ENCODE assay signal across 8 cellular contexts in genomic region chr14:94026173-94026885, GRCh38. TPM values are rescaled to one million over a fixed set of nuclear protein-coding genes. Genes with fewer than 3 reads are reported as not detected.
DNase-seq lines count a peak whose midpoint lies in the region; ATAC-seq and TF ChIP-seq lines count a peak whose summit lies in the region.

TSS of gene OTUB2 (plus strand) at chr14:94026340. CDS start at chr14:94026538, 198 bp downstream.

- H3K4me2 ChIP-seq in DOHH2 (ENCODE audit: low read length) (peak within 1 kb of the TSS; percentile 60), Loucy (ENCODE audit: low read depth, low read length, poor library complexity, severe bottlenecking) (peak within 1 kb of the TSS; percentile 32)

- H3K36me3 ChIP-seq in DOHH2 (ENCODE audit: control insufficient read depth, low read length) = no peaks in the 10 kb centered on the region
- no peaks in the 10 kb centered on the region for H3K36me3 ChIP-seq in H7 (replicated peaks; ENCODE audit: control insufficient read depth, insufficient read depth, low read length)
- H3K36me3 ChIP-seq in Loucy (ENCODE audit: insufficient read depth, low read length) = no peaks in the 10 kb centered on the region
- H3K36me3 ChIP-seq in RWPE2 (ENCODE audit: low read depth) = no peaks in the 10 kb centered on the region

- H4K20me1 ChIP-seq in DOHH2 (ENCODE audit: control insufficient read depth, insufficient read depth, low read depth, low read length) (no peaks in the 10 kb centered on the region), Loucy (ENCODE audit: insufficient read depth, low read length, poor library complexity, severe bottlenecking) (no peaks in the 10 kb centered on the region)

- H3K27ac ChIP-seq in DOHH2 (ENCODE audit: low read depth, low read length) = no peak within 1 kb of the TSS
- no peak within 1 kb of the TSS for H3K27ac ChIP-seq in RWPE2 (ENCODE audit: poor library complexity, severe bottlenecking)

- H3F3A ChIP-seq in DOHH2 (ENCODE audit: control insufficient read depth, insufficient read depth) = no peaks in the 10 kb centered on the region
- no peaks in the 10 kb centered on the region for H3F3A ChIP-seq in Loucy (ENCODE audit: low read depth)

- H3K79me2 ChIP-seq in DOHH2 (ENCODE audit: control insufficient read depth, low read length) (no peaks in the 10 kb centered on the region), Loucy (ENCODE audit: insufficient read depth, low read length) (no peaks in the 10 kb centered on the region)

- H3K9me2 ChIP-seq in DOHH2 (replicated peaks; ENCODE audit: control insufficient read depth, low read length) = no peaks in the 10 kb centered on the region
- no peaks in the 10 kb centered on the region for H3K9me2 ChIP-seq in Loucy (replicated peaks; ENCODE audit: low read depth, low read length)

- H3K4me1 Mint-ChIP-seq in nephron = peaks cover 5% of the 10 kb centered on the region

- H3K4me1 ChIP-seq in DOHH2 (ENCODE audit: control insufficient read depth, low read length) (peaks cover 8% of the 10 kb centered on the region; the same call in 1 of the 2 replicates), Loucy (ENCODE audit: insufficient read depth, low read length, poor library complexity, severe bottlenecking) (no peaks in the 10 kb centered on the region), RWPE2 (ENCODE audit: insufficient read depth, poor library complexity, severe bottlenecking) (peaks cover 20% of the 10 kb centered on the region)

- H3K4me3 ChIP-seq in DOHH2 (ENCODE audit: low read length) (peak within 1 kb of the TSS; percentile 51), H7 (ENCODE audit: insufficient read depth, low read depth, low read length) (peak within 1 kb of the TSS; percentile 54), Loucy (ENCODE audit: low read length, poor library complexity, severe bottlenecking) (peak within 1 kb of the TSS; percentile 54), RWPE2 (ENCODE audit: severe bottlenecking) (peak within 1 kb of the TSS; percentile 33)

- H3K9ac ChIP-seq in Loucy (ENCODE audit: low read depth, low read length, poor library complexity, severe bottlenecking) = no peak within 1 kb of the TSS

- peak; percentile 96 for ATAC-seq in RWPE2 (ENCODE audit: low read depth)

- no peaks in the 10 kb centered on the region for H3K9me3 Mint-ChIP-seq in nephron

- H3K9me3 ChIP-seq in DOHH2 (ENCODE audit: control insufficient read depth, insufficient read depth, low read length) (no peaks in the 10 kb centered on the region), Loucy (ENCODE audit: insufficient read depth, low read depth, low read length) (no peaks in the 10 kb centered on the region), RWPE2 (ENCODE audit: severe bottlenecking) (no peaks in the 10 kb centered on the region)

- peak within 1 kb of the TSS in 2 of 3 experiments; percentile 19 to 86 for H3K27ac Mint-ChIP-seq in nephron

- peak within 1 kb of the TSS; percentile 84 to 90 (median 85) for H3K4me3 Mint-ChIP-seq in nephron

- H3K36me3 Mint-ChIP-seq in nephron (ENCODE audit: low read depth) = no peaks in the 10 kb centered on the region

- H3K27me3 Mint-ChIP-seq in nephron (ENCODE audit: low read depth) = peaks cover 3% of the 10 kb centered on the region

- peak; percentile 99 for DNase-seq in H7
- DNase-seq in RWPE2 (ENCODE audit: low spot score) = peak; percentile 98
- DNase-seq in activated effector memory CD4-positive, alpha-beta T cell treated with Interleukin-2 at 50 U/mL for 16 hours = peak; percentile 95
- peak; percentile 97 for DNase-seq in fibroblast of the conjunctiva (ENCODE audit: low read depth)
- peak; percentile 94 for DNase-seq in stimulated activated naive CD4-positive, alpha-beta T cell treated with Interleukin-2 at 50 U/mL for 16 hours (lab: John Stamatoyannopoulos, UW)

- peak within 1 kb of the TSS; percentile 70 for H2AFZ ChIP-seq in Loucy (ENCODE audit: low read length)

- TF ChIP-seq CTCF in DOHH2 (IDR thresholded peaks at IDR 0.05; ENCODE audit: low read depth, low read length, poor library complexity, severe bottlenecking) = no peak
- no peak for TF ChIP-seq CTCF in Loucy (conservative IDR thresholded peaks at IDR 0.05; ENCODE audit: low read length)
- no peak for TF ChIP-seq CTCF in RWPE2 (IDR thresholded peaks at IDR 0.05; ENCODE audit: poor library complexity, severe bottlenecking)
- no peak for TF ChIP-seq CTCF in nephron (IDR thresholded peaks at IDR 0.05; ENCODE audit: unreplicated experiment in 3 of 3)

- H3K27me3 ChIP-seq in DOHH2 (ENCODE audit: control insufficient read depth, low read length) (peaks cover 14% of the 10 kb centered on the region), H7 (ENCODE audit: control insufficient read depth, insufficient read depth, low read length) (peaks cover 6% of the 10 kb centered on the region), Loucy (ENCODE audit: insufficient read depth, low read length, poor library complexity, severe bottlenecking) (no peaks in the 10 kb centered on the region), RWPE2 (ENCODE audit: insufficient read depth, poor library complexity, severe bottlenecking) (no peaks in the 10 kb centered on the region)

RNA-seq across cellular contexts. Expression of gene OTUB2, which starts in this region (rescaled TPM):
- 3.0 and 4.4 TPM in 2 replicates for total RNA-seq in H7 (2014; rRNA removed; shearing (Covaris generic))
